Comparison of ENCODE assay signal across 9 cellular contexts in genomic region chr10:86953747-86954680, GRCh38. TPM values are rescaled to one million over a fixed set of nuclear protein-coding genes. Genes with fewer than 3 reads are reported as not detected.
DNase-seq lines count a peak whose midpoint lies in the region; ATAC-seq and TF ChIP-seq lines count a peak whose summit lies in the region.
"Had no signal": no experiment of that assay in that cellular context is flagged by ENCODE, and none has a peak within 500 bp of the region (broad histone marks: within the 10 kb centered on the region; RNA-seq: fewer than 3 reads in every experiment).

No MANE protein-coding gene starts in this region.

- H3K27me3 ChIP-seq in HCT116 (ENCODE audit: insufficient read depth, low read length) (no peaks in the 10 kb centered on the region), gastrocnemius medialis (no peaks in the 10 kb centered on the region)

- peaks cover 12% of the 10 kb centered on the region for H3K9me3 Mint-ChIP-seq in activated T-helper 1 cell treated with anti-CD3 and anti-CD28 coated beads, Interleukin-12 subunit alpha, Interleukin-12 subunit beta, Interleukin-2, Interleukin-4 antibody, amounts not matched to agents 30 ng/mL and 10 ng/mL and 1 ng/mL, durations not matched to agents 14 hours and 24 hours and 36 hours
- H3K9me3 Mint-ChIP-seq in effector memory CD8-positive, alpha-beta T cell: peaks cover 2 to 8% of the 10 kb centered on the region in 2 donors

- H3K27ac Mint-ChIP-seq in activated T-helper 1 cell treated with anti-CD3 and anti-CD28 coated beads, Interleukin-12 subunit alpha, Interleukin-12 subunit beta, Interleukin-2, Interleukin-4 antibody, amounts not matched to agents 30 ng/mL and 10 ng/mL and 1 ng/mL, durations not matched to agents 14 hours and 24 hours and 36 hours: no peak overlapping the region
- no peak overlapping the region for H3K27ac Mint-ChIP-seq in effector memory CD8-positive, alpha-beta T cell

- in situ Hi-C loops in gastrocnemius medialis (cut with MboI; ENCODE audit: low sequenced_read_pairs in 4 of 4): no loop called here

- CTCF ChIA-PET in HCT116 (lab: Charles Lee): interaction anchor here (0.6 to 1.8 kb wide), 2 partner anchors 13 to 270 kb away, joined by 4 to 5 read pairs; no protein-coding TSS in a partner anchor

- H3K4me3 Mint-ChIP-seq in activated T-helper 1 cell treated with anti-CD3 and anti-CD28 coated beads, Interleukin-12 subunit alpha, Interleukin-12 subunit beta, Interleukin-2, Interleukin-4 antibody, amounts not matched to agents 30 ng/mL and 10 ng/mL and 1 ng/mL, durations not matched to agents 14 hours and 24 hours and 36 hours: no peak overlapping the region
- H3K4me3 Mint-ChIP-seq in effector memory CD8-positive, alpha-beta T cell: no peak overlapping the region

- no peaks in the 10 kb centered on the region for H3K9me2 ChIP-seq in HCT116 (ENCODE audit: insufficient read depth)

- H3K4me3 ChIP-seq in HCT116 (replicated peaks in 1 of 2; ENCODE audit: low read depth in 1 of 2, low read length in 2 of 2) (no peak overlapping the region), gastrocnemius medialis (peak overlapping the region in 3 of 4 donors; percentile 41 to 55 (median 51))

- ATAC-seq in HCT116: no peak
- peak; percentile 48 to 49 for ATAC-seq in gastrocnemius medialis
- no peak for ATAC-seq in HG02970 (IDR thresholded peaks at IDR 0.05; ENCODE audit: low FRiP score, unreplicated experiment)
- no peak for ATAC-seq in effector memory CD8-positive, alpha-beta T cell (replicated peaks)

- H3K9me3 ChIP-seq in HCT116 (ENCODE audit: control insufficient read depth in 1 of 2, insufficient read depth in 1 of 2, low read depth in 1 of 2, low read length in 2 of 2) (peaks cover 0 to 4% of the 10 kb centered on the region in 2 experiments; a peak in 1 of 4 replicates), gastrocnemius medialis (no peaks in the 10 kb centered on the region)

- peaks cover 8% of the 10 kb centered on the region for H3K4me1 Mint-ChIP-seq in activated T-helper 1 cell treated with anti-CD3 and anti-CD28 coated beads, Interleukin-12 subunit alpha, Interleukin-12 subunit beta, Interleukin-2, Interleukin-4 antibody, amounts not matched to agents 30 ng/mL and 10 ng/mL and 1 ng/mL, durations not matched to agents 14 hours and 24 hours and 36 hours (ENCODE audit: low read depth)
- H3K4me1 Mint-ChIP-seq in effector memory CD8-positive, alpha-beta T cell (ENCODE audit: low read depth in 2 of 2): peaks cover 5 to 6% of the 10 kb centered on the region in 2 donors

- H3K36me3 ChIP-seq in HCT116 (ENCODE audit: control insufficient read depth in 1 of 2, insufficient read depth in 2 of 2, low read length in 2 of 2): no peaks in the 10 kb centered on the region
- H3K36me3 ChIP-seq in gastrocnemius medialis: no peaks in the 10 kb centered on the region

- H3K4me1 ChIP-seq in HCT116 (ENCODE audit: control insufficient read depth in 1 of 2, insufficient read depth in 2 of 2, low read length in 2 of 2) (peaks cover 23 to 47% of the 10 kb centered on the region in 2 experiments), gastrocnemius medialis (peaks cover 3 to 16% of the 10 kb centered on the region in 2 donors)

- RAD21 ChIA-PET in HCT116 (lab: Charles Lee; ENCODE audit: low non-redundant PET in 1 of 2, low total read pairs in 2 of 2, uncharacterized antibody in 2 of 2, unreplicated experiment in 2 of 2): no interaction called here

- H3K9ac ChIP-seq in HCT116 (ENCODE audit: low read length): no peak overlapping the region

- peaks cover 6% of the 10 kb centered on the region for H3K36me3 Mint-ChIP-seq in activated T-helper 1 cell treated with anti-CD3 and anti-CD28 coated beads, Interleukin-12 subunit alpha, Interleukin-12 subunit beta, Interleukin-2, Interleukin-4 antibody, amounts not matched to agents 30 ng/mL and 10 ng/mL and 1 ng/mL, durations not matched to agents 14 hours and 24 hours and 36 hours (ENCODE audit: low read depth)
- no peaks in the 10 kb centered on the region for H3K36me3 Mint-ChIP-seq in effector memory CD8-positive, alpha-beta T cell (ENCODE audit: insufficient read depth)

- DNase-seq in HCT116 (ENCODE audit: low read depth, low spot score) (no peak), dermis blood vessel endothelial cell (peak; percentile 87), kidney tubule cell (ENCODE audit: low spot score) (peak; percentile 78), gastrocnemius medialis (no peak)
- DNase-seq in activated T-helper 1 cell treated with anti-CD3 and anti-CD28 coated beads, Interleukin-12 subunit alpha, Interleukin-12 subunit beta, Interleukin-2, Interleukin-4 antibody, amounts not matched to agents 30 ng/mL and 10 ng/mL and 1 ng/mL, durations not matched to agents 14 hours and 24 hours and 36 hours (ENCODE audit: low spot score): no peak
- no peak for DNase-seq in activated T-cell treated with anti-CD3 and anti-CD28 coated beads, Interleukin-2, amount 50 U/mL, for 1 hour
- DNase-seq in effector memory CD8-positive, alpha-beta T cell: no peak
- DNase-seq: hippocampal formation had no signal

- H3K27me3 Mint-ChIP-seq in activated T-helper 1 cell treated with anti-CD3 and anti-CD28 coated beads, Interleukin-12 subunit alpha, Interleukin-12 subunit beta, Interleukin-2, Interleukin-4 antibody, amounts not matched to agents 30 ng/mL and 10 ng/mL and 1 ng/mL, durations not matched to agents 14 hours and 24 hours and 36 hours (ENCODE audit: insufficient read depth): no peaks in the 10 kb centered on the region
- no peaks in the 10 kb centered on the region for H3K27me3 Mint-ChIP-seq in effector memory CD8-positive, alpha-beta T cell

- POLR2A ChIA-PET in HCT116 (lab: Charles Lee): interaction anchor here (1.0 to 1.8 kb wide), 3 partner anchors 12 to 16 kb away, joined by 4 to 6 read pairs (median 5); partner anchors contain the start of gene ADIRF

- H3K4me2 ChIP-seq in HCT116 (ENCODE audit: low read length): peak overlapping the region; percentile 19

- no peaks in the 10 kb centered on the region for H4K20me1 ChIP-seq in HCT116 (ENCODE audit: insufficient read depth)

- intact Hi-C loops in HCT116 (cut with micrococcal nuclease): no loop called here
- intact Hi-C loops in gastrocnemius medialis (cut with DNase I; ENCODE audit: low total_unique reads): no loop called here
- intact Hi-C loops in activated T-helper 1 cell treated with anti-CD3 and anti-CD28 coated beads, Interleukin-12 subunit alpha, Interleukin-12 subunit beta, Interleukin-2, Interleukin-4 antibody, amounts not matched to agents 30 ng/mL and 10 ng/mL and 1 ng/mL, durations not matched to agents 14 hours and 24 hours and 36 hours (cut with micrococcal nuclease): no loop called here

- BruUV-seq in HCT116 (replicated peaks; lab: Mats Ljungman, UMichigan): no TSS peak

- TF ChIP-seq POLR2A in HCT116 (IDR thresholded peaks at IDR 0.05; ENCODE audit: borderline replicate concordance, extremely low read depth, insufficient read depth, insufficient read length) (peak; percentile 23), gastrocnemius medialis (IDR thresholded peaks at IDR 0.05) (no peak)

- TF ChIP-seq CTCF in HCT116 (IDR thresholded peaks at IDR 0.05 in 2 of 3, conservative IDR thresholded peaks at IDR 0.05 in 1 of 3; ENCODE audit: borderline replicate concordance in 1 of 3, insufficient read depth in 1 of 3, low read depth in 2 of 3, low read length in 2 of 3) (no peak), gastrocnemius medialis (IDR thresholded peaks at IDR 0.05 in 4 of 5, conservative IDR thresholded peaks at IDR 0.05 in 1 of 5) (no peak)

- no peak for TF ChIP-seq RAD21 in HCT116 (IDR thresholded peaks at IDR 0.05; ENCODE audit: low read depth)

- H2AFZ ChIP-seq in HCT116 (ENCODE audit: low read depth, low read length, poor library complexity, severe bottlenecking): no peak overlapping the region

- H3K79me2 ChIP-seq in HCT116 (ENCODE audit: insufficient read depth, low read length): no peaks in the 10 kb centered on the region

- H3K27ac ChIP-seq in HCT116 (ENCODE audit: low read depth, low read length) (peak overlapping the region; percentile 24), gastrocnemius medialis (peak overlapping the region; percentile 72 to 79 (median 78))

TF ChIP-seq in HCT116, 20 proteins besides CTCF, POLR2A, EP300 and RAD21:
- no peak for TF ChIP-seq EGR1 (IDR thresholded peaks at IDR 0.05; ENCODE audit: low read depth)
- TF ChIP-seq TCF7L2 (IDR thresholded peaks at IDR 0.05; ENCODE audit: borderline replicate concordance, extremely low read depth, insufficient read depth, insufficient read length): peak; percentile 53

RNA-seq across cellular contexts. Expression of gene MMRN2, which starts 3.4 kb away (rescaled TPM):
- total RNA-seq in HCT116 (2021; ENCODE audit: unreplicated experiment): 8.3 TPM
- 16.8 and 19.6 TPM in 2 replicates for polyA plus RNA-seq in HCT116 (2012)
- 465 and 483 TPM in 2 replicates for total RNA-seq in dermis blood vessel endothelial cell
- 10 to 100 TPM; 14.6 to 34.8 (median 25.8) TPM for total RNA-seq in gastrocnemius medialis
- total RNA-seq in activated T-helper 1 cell treated with anti-CD3 and anti-CD28 coated beads, Interleukin-12 subunit alpha, Interleukin-12 subunit beta, Interleukin-2, Interleukin-4 antibody, amounts not matched to agents 30 ng/mL and 10 ng/mL and 1 ng/mL, durations not matched to agents 14 hours and 24 hours and 36 hours: not detected in 2 replicates

RNA-seq across cellular contexts. Expression of gene SNCG, which starts 4.4 kb away (rescaled TPM):
- total RNA-seq in HCT116 (2021; ENCODE audit: unreplicated experiment) (61.1 TPM), dermis blood vessel endothelial cell (111 and 117 TPM in 2 replicates), gastrocnemius medialis (1 to 10 TPM; 2.0 to 9.9 (median 3.0) TPM)
- polyA plus RNA-seq in HCT116 (2012): 120 and 159 TPM in 2 replicates
- 0.49 and 0.56 TPM in 2 replicates for total RNA-seq in activated T-helper 1 cell treated with anti-CD3 and anti-CD28 coated beads, Interleukin-12 subunit alpha, Interleukin-12 subunit beta, Interleukin-2, Interleukin-4 antibody, amounts not matched to agents 30 ng/mL and 10 ng/mL and 1 ng/mL, durations not matched to agents 14 hours and 24 hours and 36 hours

RNA-seq across cellular contexts. Expression of gene ADIRF, which starts 14.3 kb away (rescaled TPM):
- total RNA-seq in HCT116 (2021; ENCODE audit: unreplicated experiment): 448 TPM
- 582 and 667 TPM in 2 replicates for polyA plus RNA-seq in HCT116 (2012)
- 12.8 and 23.8 TPM in 2 replicates for total RNA-seq in dermis blood vessel endothelial cell
- total RNA-seq in gastrocnemius medialis: 10 to 100 TPM; 20.1 to 51.2 (median 31.0) TPM
- not detected in 2 replicates for total RNA-seq in activated T-helper 1 cell treated with anti-CD3 and anti-CD28 coated beads, Interleukin-12 subunit alpha, Interleukin-12 subunit beta, Interleukin-2, Interleukin-4 antibody, amounts not matched to agents 30 ng/mL and 10 ng/mL and 1 ng/mL, durations not matched to agents 14 hours and 24 hours and 36 hours

Comparison
In these comparisons a context has a peak if more than half of its experiments do, and no peak if none do; other contexts are left out.
1. ATAC-seq: peak in gastrocnemius medialis (2 of 2); none in HCT116 (single experiment), HG02970 (single experiment) and effector memory CD8-positive, alpha-beta T cell (single experiment).
2. DNase-seq: peak in dermis blood vessel endothelial cell (single experiment) and kidney tubule cell (single experiment); none in HCT116 (single experiment), gastrocnemius medialis (0 of 2), activated T-helper 1 cell treated with anti-CD3 and anti-CD28 coated beads, Interleukin-12 subunit alpha, Interleukin-12 subunit beta, Interleukin-2, Interleukin-4 antibody, amounts not matched to agents 30 ng/mL and 10 ng/mL and 1 ng/mL, durations not matched to agents 14 hours and 24 hours and 36 hours (single experiment), activated T-cell treated with anti-CD3 and anti-CD28 coated beads, Interleukin-2, amount 50 U/mL, for 1 hour (single experiment) and effector memory CD8-positive, alpha-beta T cell (0 of 3).
3. H3K4me3 ChIP-seq: peak in gastrocnemius medialis (3 of 4); none in HCT116 (0 of 2).
4. RNA of gene MMRN2, which starts 3.4 kb away (total RNA-seq): 465 to 483 TPM in dermis blood vessel endothelial cell; 14.6 to 34.8 TPM in gastrocnemius medialis, 8.3 TPM in HCT116 (single experiment) and not detected in activated T-helper 1 cell treated with anti-CD3 and anti-CD28 coated beads, Interleukin-12 subunit alpha, Interleukin-12 subunit beta, Interleukin-2, Interleukin-4 antibody, amounts not matched to agents 30 ng/mL and 10 ng/mL and 1 ng/mL, durations not matched to agents 14 hours and 24 hours and 36 hours; every median in the first group is over 10 times any median in the second.
5. RNA of gene ADIRF, which starts 14.3 kb away (total RNA-seq): 448 TPM in HCT116 (single experiment), 20.1 to 51.2 TPM in gastrocnemius medialis and 12.8 to 23.8 TPM in dermis blood vessel endothelial cell; not detected in activated T-helper 1 cell treated with anti-CD3 and anti-CD28 coated beads, Interleukin-12 subunit alpha, Interleukin-12 subunit beta, Interleukin-2, Interleukin-4 antibody, amounts not matched to agents 30 ng/mL and 10 ng/mL and 1 ng/mL, durations not matched to agents 14 hours and 24 hours and 36 hours; every median in the first group is over 10 times any median in the second.